In the genomic region with DNA sequence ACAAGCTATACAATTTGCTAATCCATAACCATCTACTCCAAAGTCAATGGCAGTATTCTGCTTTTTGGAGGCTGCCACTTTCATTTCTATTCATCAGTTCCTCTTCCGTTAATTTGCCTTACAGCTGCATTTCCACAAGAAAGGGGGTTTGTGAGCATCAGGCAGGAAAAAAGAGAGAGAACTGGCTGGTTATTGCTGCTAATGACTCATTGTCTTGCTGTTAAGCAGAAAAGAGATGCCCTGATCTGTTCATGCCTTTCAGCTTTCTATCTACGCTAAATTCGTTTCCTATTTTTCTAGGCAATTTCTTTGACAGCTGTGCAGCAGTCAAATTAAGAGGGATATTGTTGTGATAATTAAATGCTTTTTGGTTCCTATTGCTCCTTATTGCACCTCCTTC, we compare ENCODE assay signal across 16 cellular contexts.
DNase-seq lines count a peak whose midpoint lies in the region; ATAC-seq, FAIRE-seq and TF ChIP-seq lines count a peak whose summit lies in the region.
"Had no signal": no experiment of that assay in that cellular context is flagged by ENCODE, and none has a peak within 500 bp of the region (broad histone marks: within the 10 kb centered on the region; RNA-seq: fewer than 3 reads in every experiment).

No MANE protein-coding gene starts in this region.

- FAIRE-seq in HepG2 (lab: Jason Lieb, UNC), result no peak

- BruUV-seq in HepG2 (replicated peaks; lab: Mats Ljungman, UMichigan) (no TSS peak), MCF 10A (replicated peaks; lab: Mats Ljungman, UMichigan) (no TSS peak)

- H3K27me3 ChIP-seq in right lobe of liver, result no peaks in the 10 kb centered on the region
- peaks cover 0 to 7% of the 10 kb centered on the region in 2 experiments; a peak in 1 of 5 replicates for H3K27me3 ChIP-seq in HepG2 (ENCODE audit: control insufficient read depth in 1 of 2, insufficient read depth in 2 of 2, low read length in 2 of 2)
- no peaks in the 10 kb centered on the region for H3K27me3 ChIP-seq in layer of hippocampus (ENCODE audit: control insufficient read depth, insufficient read depth, low read length)
- no peaks in the 10 kb centered on the region for H3K27me3 ChIP-seq in CD4-positive, alpha-beta memory T cell (ENCODE audit: insufficient read depth, low read length)
- H3K27me3 ChIP-seq: vagina had no signal

- ATAC-seq in right lobe of liver (peak; percentile 35 to 53 (median 44)), HepG2 (no peak), HG02885 (IDR thresholded peaks at IDR 0.05; ENCODE audit: poor library complexity, unreplicated experiment) (no peak)
- ATAC-seq: stimulated activated effector memory CD8-positive, alpha-beta T cell treated with anti-CD3 and anti-CD28 coated beads, Interleukin-12 subunit alpha, Interleukin-12 subunit beta, amount 100 ng/mL, for 72 hours had no signal

- no peaks in the 10 kb centered on the region for H3K4me1 Mint-ChIP-seq in MCF 10A (ENCODE audit: insufficient read depth, unreplicated experiment)
- H3K4me1 Mint-ChIP-seq in CD4-positive, alpha-beta memory T cell, result peaks cover 6 to 15% (median 10%) of the 10 kb centered on the region in 4 donors
- H3K4me1 Mint-ChIP-seq: stimulated activated effector memory CD8-positive, alpha-beta T cell treated with anti-CD3 and anti-CD28 coated beads, Interleukin-12 subunit alpha, Interleukin-12 subunit beta, amount 100 ng/mL, for 72 hours had no signal

- H3K79me2 ChIP-seq in HepG2 (ENCODE audit: insufficient read depth, low read length), result no peaks in the 10 kb centered on the region

- H3K4me3 ChIP-seq in right lobe of liver (no peak overlapping the region), HepG2 (replicated peaks in 1 of 3; ENCODE audit: insufficient read depth in 1 of 3, low read depth in 2 of 3, low read length in 3 of 3) (no peak overlapping the region)
- no peak overlapping the region for H3K4me3 ChIP-seq in CD4-positive, alpha-beta memory T cell (ENCODE audit: low read length in 2 of 2)
- H3K4me3 ChIP-seq: vagina had no signal

- H3K4me1 ChIP-seq in right lobe of liver (no peaks in the 10 kb centered on the region), HepG2 (ENCODE audit: insufficient read depth, low read length) (no peaks in the 10 kb centered on the region)
- H3K4me1 ChIP-seq in CD4-positive, alpha-beta memory T cell (ENCODE audit: insufficient read depth, low read length), result peaks cover 5% of the 10 kb centered on the region
- H3K4me1 ChIP-seq: vagina had no signal

- H3K9me3 ChIP-seq in right lobe of liver (no peaks in the 10 kb centered on the region), HepG2 (ENCODE audit: low read length) (no peaks in the 10 kb centered on the region)
- no peaks in the 10 kb centered on the region for H3K9me3 ChIP-seq in CD4-positive, alpha-beta memory T cell (ENCODE audit: control insufficient read depth in 1 of 2, low read length in 2 of 2)
- H3K9me3 ChIP-seq: SK-N-SH, vagina had no signal

- no peaks in the 10 kb centered on the region for H4K20me1 ChIP-seq in HepG2 (ENCODE audit: insufficient read depth, low read length)

- no peaks in the 10 kb centered on the region for H3K36me3 Mint-ChIP-seq in MCF 10A (ENCODE audit: insufficient read depth, unreplicated experiment)
- H3K36me3 Mint-ChIP-seq in CD4-positive, alpha-beta memory T cell, result no peaks in the 10 kb centered on the region
- H3K36me3 Mint-ChIP-seq: stimulated activated effector memory CD8-positive, alpha-beta T cell treated with anti-CD3 and anti-CD28 coated beads, Interleukin-12 subunit alpha, Interleukin-12 subunit beta, amount 100 ng/mL, for 72 hours had no signal

- H3K27ac ChIP-seq in right lobe of liver (no peak overlapping the region), HepG2 (ENCODE audit: extremely low read length, insufficient read depth, low read length) (no peak overlapping the region), layer of hippocampus (ENCODE audit: low read depth, low read length) (peak overlapping the region; percentile 57)
- H3K27ac ChIP-seq in CD4-positive, alpha-beta memory T cell (ENCODE audit: low read depth, low read length), result no peak overlapping the region
- H3K27ac ChIP-seq: vagina had no signal

- TF ChIP-seq RAD21 in HepG2 (CRISPR knock-in tag; IDR thresholded peaks at IDR 0.05), result no peak

- in situ Hi-C loops in HepG2 (cut with HindIII; ENCODE audit: extremely low pct_ligation_motif_present, low pct_unique_long_range_greater_than_20kb), result no loop called here

- H3K9me3 Mint-ChIP-seq in MCF 10A (ENCODE audit: unreplicated experiment), result no peaks in the 10 kb centered on the region
- H3K9me3 Mint-ChIP-seq in CD4-positive, alpha-beta memory T cell, result no peaks in the 10 kb centered on the region
- H3K9me3 Mint-ChIP-seq: H9; stimulated activated effector memory CD8-positive, alpha-beta T cell treated with anti-CD3 and anti-CD28 coated beads, Interleukin-12 subunit alpha, Interleukin-12 subunit beta, amount 100 ng/mL, for 72 hours had no signal

- no peak overlapping the region for H3K4me2 ChIP-seq in HepG2 (ENCODE audit: low read depth, low read length)
- H3K4me2 ChIP-seq: SK-N-SH had no signal

- H2AFZ ChIP-seq in HepG2 (ENCODE audit: low read length), result no peak overlapping the region

- H3K27ac Mint-ChIP-seq in MCF 10A (ENCODE audit: low read depth, unreplicated experiment), result no peak overlapping the region
- H3K27ac Mint-ChIP-seq in CD4-positive, alpha-beta memory T cell, result no peak overlapping the region
- H3K27ac Mint-ChIP-seq: H9; stimulated activated effector memory CD8-positive, alpha-beta T cell treated with anti-CD3 and anti-CD28 coated beads, Interleukin-12 subunit alpha, Interleukin-12 subunit beta, amount 100 ng/mL, for 72 hours had no signal

- TF ChIP-seq EP300 in HepG2 (IDR thresholded peaks at IDR 0.05; ENCODE audit: low read depth in 2 of 2, low read length in 2 of 2) (no peak), HepG2 (CRISPR knock-in tag; IDR thresholded peaks at IDR 0.05; ENCODE audit: borderline replicate concordance) (no peak)

- no peak overlapping the region for H3K9ac ChIP-seq in HepG2 (ENCODE audit: insufficient read depth, low read depth, low read length)
- H3K9ac ChIP-seq: SK-N-SH had no signal

- no peak for DNase-seq in right lobe of liver
- DNase-seq in HepG2 (ENCODE audit: low spot score), result no peak
- DNase-seq in OCI-M1 (lab: John Stamatoyannopoulos, UW), result peak; percentile 64
- DNase-seq in MCF 10A (ENCODE audit: unreplicated experiment), result no peak
- no peak for DNase-seq in CD4-positive, alpha-beta memory T cell
- no peak for DNase-seq in NCI-H2171 treated with DMSO at 0.1 percent for 48 hours (lab: John Stamatoyannopoulos, UW)
- DNase-seq: activated CD4-positive, CD25-positive, alpha-beta regulatory T cell; H9; NCI-H187 treated with DMSO at 0.1 percent for 48 hours; NCI-H82; SK-N-SH; stimulated activated CD4-positive, alpha-beta T cell treated with anti-CD3 and anti-CD28 coated beads, Interleukin-4, amount 100 ng/mL, for 1 hour had no signal

- intact Hi-C loops in right lobe of liver (cut with DNase I), result no loop called here
- intact Hi-C loops in HepG2 (cut with micrococcal nuclease; ENCODE audit: unreplicated experiment), result no loop called here
- intact Hi-C loops in MCF 10A (cut with micrococcal nuclease), result no loop called here
- intact Hi-C loops in CD4-positive, alpha-beta memory T cell (cut with micrococcal nuclease), result no loop called here

- H3K36me3 ChIP-seq in right lobe of liver, result no peaks in the 10 kb centered on the region
- H3K36me3 ChIP-seq in HepG2 (replicated peaks in 1 of 2; ENCODE audit: control insufficient read depth in 1 of 2, insufficient read depth in 2 of 2, low read length in 2 of 2), result no peaks in the 10 kb centered on the region
- no peaks in the 10 kb centered on the region for H3K36me3 ChIP-seq in CD4-positive, alpha-beta memory T cell (ENCODE audit: insufficient read depth, low read length)
- H3K36me3 ChIP-seq: vagina had no signal

- CTCF ChIA-PET in HepG2 (lab: Yijun Ruan, JAX; ENCODE audit: low intra/inter-chr PET ratio, low total read pairs) (no interaction called here), MCF 10A (lab: Yijun Ruan, JAX) (interaction anchor here (0.6 to 0.8 kb wide), 2 partner anchors 10 to 62 kb away, joined by 4 read pairs; no protein-coding TSS in a partner anchor)
- CTCF ChIA-PET in CD4-positive, alpha-beta memory T cell (lab: Charles Lee; ENCODE audit: partially characterized antibody), result interaction anchor here (1.4 to 1.8 kb wide), 4 partner anchors 8 to 61 kb away, joined by 3 to 6 read pairs (median 5); no protein-coding TSS in a partner anchor

- TF ChIP-seq POLR2A in right lobe of liver (IDR thresholded peaks at IDR 0.05) (no peak), HepG2 (IDR thresholded peaks at IDR 0.05; ENCODE audit: insufficient read depth in 1 of 2, low read depth in 2 of 2, low read length in 2 of 2) (no peak)

- 31% methylated on average over 3 of the region's 3 CpGs for WGBS in right lobe of liver (ENCODE audit: insufficient coverage, low coverage, low lambda C conversion rate, missing lambda C conversion rate)
- 12% methylated on average over 3 of the region's 3 CpGs for WGBS in HepG2 (ENCODE audit: low lambda C conversion rate)

- no peaks in the 10 kb centered on the region for H3K27me3 Mint-ChIP-seq in MCF 10A (ENCODE audit: insufficient read depth, unreplicated experiment)
- no peaks in the 10 kb centered on the region for H3K27me3 Mint-ChIP-seq in CD4-positive, alpha-beta memory T cell

- no peak overlapping the region for H3K4me3 Mint-ChIP-seq in MCF 10A (ENCODE audit: unreplicated experiment)
- peak overlapping the region in 3 of 8 donors; percentile 12 to 61 (median 46) for H3K4me3 Mint-ChIP-seq in CD4-positive, alpha-beta memory T cell
- H3K4me3 Mint-ChIP-seq: H9; stimulated activated effector memory CD8-positive, alpha-beta T cell treated with anti-CD3 and anti-CD28 coated beads, Interleukin-12 subunit alpha, Interleukin-12 subunit beta, amount 100 ng/mL, for 72 hours had no signal

- POLR2A ChIA-PET in HepG2 (lab: Yijun Ruan, JAX), result no interaction called here
- POLR2A ChIA-PET in MCF 10A (lab: Yijun Ruan, JAX), result interaction anchor here (1.2 kb wide), 1 partner anchor 65 kb away, joined by 5 read pairs; no protein-coding TSS in a partner anchor
- POLR2A ChIA-PET in CD4-positive, alpha-beta memory T cell (lab: Charles Lee; ENCODE audit: partially characterized antibody), result interaction anchor here (1.4 kb wide), 1 partner anchor 104 kb away, joined by 3 read pairs; no protein-coding TSS in a partner anchor

- no peak for TF ChIP-seq CTCF in right lobe of liver (IDR thresholded peaks at IDR 0.05)
- TF ChIP-seq CTCF in HepG2 (CRISPR knock-in tag; IDR thresholded peaks at IDR 0.05), result no peak
- no peak for TF ChIP-seq CTCF in MCF 10A (IDR thresholded peaks at IDR 0.05; ENCODE audit: unreplicated experiment)

Comparison
In these comparisons a context has a peak if more than half of its experiments do, and no peak if none do; other contexts are left out.
1. ATAC-seq: peak in right lobe of liver (4 of 4); none in HepG2 (single experiment) and HG02885 (single experiment).